Comparison of ENCODE assay signal across 21 cellular contexts in the genomic region with DNA sequence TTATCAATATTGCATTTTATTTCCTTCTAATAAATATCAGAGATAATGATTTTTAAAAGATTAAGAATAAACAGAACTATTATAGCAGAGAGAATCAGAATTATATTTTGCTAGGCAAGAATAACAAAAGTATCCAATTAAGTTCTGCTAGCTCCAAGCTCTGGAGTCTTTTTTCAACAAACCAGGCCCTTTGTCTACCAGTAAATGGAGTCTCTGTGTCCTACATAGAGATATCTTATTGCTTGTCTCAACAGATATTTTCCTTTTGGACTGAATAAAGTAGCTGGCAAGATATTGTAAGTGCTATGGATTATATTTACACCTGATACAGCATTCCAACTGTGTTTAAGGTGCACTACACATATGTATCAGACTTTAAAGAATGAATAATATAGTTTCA.
DNase-seq lines count a peak whose midpoint lies in the region; ATAC-seq, FAIRE-seq and TF ChIP-seq lines count a peak whose summit lies in the region.
"Had no signal": no experiment of that assay in that cellular context is flagged by ENCODE, and none has a peak within 500 bp of the region (broad histone marks: within the 10 kb centered on the region; RNA-seq: fewer than 3 reads in every experiment).

No MANE protein-coding gene starts in this region.

- H3K27ac ChIP-seq in Karpas-422 (ENCODE audit: low read length): peak overlapping the region; percentile 98
- no peak overlapping the region for H3K27ac ChIP-seq in upper lobe of right lung
- no peak overlapping the region for H3K27ac ChIP-seq in right lobe of liver
- H3K27ac ChIP-seq: SJCRH30 had no signal

- peaks cover 64% of the 10 kb centered on the region for H3K79me2 ChIP-seq in Karpas-422 (ENCODE audit: low read length)

- H3K4me1 ChIP-seq in Karpas-422 (ENCODE audit: low read length) (peaks cover 100% of the 10 kb centered on the region), upper lobe of right lung (no peaks in the 10 kb centered on the region), right lobe of liver (peaks cover 0 to 27% (median 7%) of the 10 kb centered on the region in 4 donors)
- H3K4me1 ChIP-seq: SJCRH30 had no signal

- TF ChIP-seq POLR2A in right lobe of liver (IDR thresholded peaks at IDR 0.05): no peak

- H3K27me3 ChIP-seq in Karpas-422 (ENCODE audit: low read length) (no peaks in the 10 kb centered on the region), upper lobe of right lung (no peaks in the 10 kb centered on the region), right lobe of liver (no peaks in the 10 kb centered on the region)
- H3K27me3 ChIP-seq: SJCRH30 had no signal

- H3K36me3 ChIP-seq in Karpas-422 (ENCODE audit: insufficient read depth, low read length) (peaks cover 36% of the 10 kb centered on the region), upper lobe of right lung (peaks cover 43% of the 10 kb centered on the region), right lobe of liver (peaks cover 0 to 47% (median 16%) of the 10 kb centered on the region in 4 donors)

- TF ChIP-seq CTCF in upper lobe of right lung (IDR thresholded peaks at IDR 0.05) (no peak), right lobe of liver (IDR thresholded peaks at IDR 0.05) (no peak)

- ATAC-seq in upper lobe of right lung (no peak), HG03469 (IDR thresholded peaks at IDR 0.05; ENCODE audit: unreplicated experiment) (no peak), right lobe of liver (no peak)
- ATAC-seq: CD8-positive, alpha-beta T cell; GM12878; HCT116 had no signal

- no peak for DNase-seq in Karpas-422
- no peak for DNase-seq in frontal cortex (ENCODE audit: low spot score in 2 of 2)
- peak; percentile 85 for DNase-seq in pons (ENCODE audit: low spot score)
- DNase-seq in upper lobe of right lung: no peak
- DNase-seq in right lobe of liver: no peak
- no peak for DNase-seq in NCI-H2081 treated with DMSO at 0.1 percent for 48 hours (lab: John Stamatoyannopoulos, UW)
- DNase-seq: AML-193; C1 segment of cervical spinal cord; CD8-positive, alpha-beta T cell; DND-41; MV-4-11; NCI-H1694; NCI-H446; NCI-H526; OCI-M1; SJCRH30 had no signal

- H3K9me3 ChIP-seq in Karpas-422 (ENCODE audit: low read length) (no peaks in the 10 kb centered on the region), upper lobe of right lung (no peaks in the 10 kb centered on the region), right lobe of liver (no peaks in the 10 kb centered on the region)
- H3K9me3 ChIP-seq: SJCRH30 had no signal

- no peak overlapping the region for H3K4me3 ChIP-seq in Karpas-422 (ENCODE audit: low read length)
- H3K4me3 ChIP-seq in upper lobe of right lung: peak overlapping the region; percentile 5
- no peak overlapping the region for H3K4me3 ChIP-seq in right lobe of liver
- H3K4me3 ChIP-seq: GM12878, SJCRH30 had no signal

- H3K4me2 ChIP-seq in Karpas-422 (ENCODE audit: low read depth, low read length, poor library complexity, severe bottlenecking): peak overlapping the region; percentile 88

- no peak overlapping the region for H3K9ac ChIP-seq in Karpas-422 (ENCODE audit: low read length)

- H2AFZ ChIP-seq in Karpas-422 (ENCODE audit: low read length): no peak overlapping the region

- no peaks in the 10 kb centered on the region for H3K9me2 ChIP-seq in Karpas-422 (replicated peaks; ENCODE audit: insufficient read depth, low read length)

- FAIRE-seq in frontal cortex (lab: Jason Lieb, UNC): peak; percentile 50
- FAIRE-seq: GM12878, H1, RCC 7860 had no signal

- H4K20me1 ChIP-seq in Karpas-422 (ENCODE audit: insufficient read depth, low read depth, low read length): no peaks in the 10 kb centered on the region

- intact Hi-C loops in upper lobe of right lung (cut with DNase I) (no loop called here), right lobe of liver (cut with DNase I) (no loop called here)
